25 cellular contexts compared by ENCODE assay signal in the genomic region with DNA sequence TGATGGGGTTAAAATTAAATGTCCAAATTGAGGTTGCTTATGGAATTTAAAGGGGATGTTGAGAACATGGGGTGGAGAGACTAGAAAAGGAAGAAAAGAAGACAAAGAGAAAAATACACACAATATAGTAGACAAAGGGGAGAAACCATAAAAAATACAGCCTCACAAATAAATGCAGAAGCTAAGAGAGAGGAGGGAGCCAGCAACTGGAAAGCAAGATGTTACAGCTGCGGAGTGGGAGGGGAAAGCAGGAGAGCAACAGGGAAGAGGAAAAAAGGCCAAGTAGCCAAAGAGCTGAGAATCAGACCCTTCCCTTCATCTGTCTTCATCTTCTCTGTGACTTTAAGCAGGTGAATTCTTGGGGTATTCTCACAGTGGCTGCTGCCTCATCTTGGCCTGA. TPM values are rescaled to one million over a fixed set of nuclear protein-coding genes. Genes with fewer than 3 reads are reported as not detected.
DNase-seq lines count a peak whose midpoint lies in the region; ATAC-seq, FAIRE-seq and TF ChIP-seq lines count a peak whose summit lies in the region.
"Had no signal": no experiment of that assay in that cellular context is flagged by ENCODE, and none has a peak within 500 bp of the region (broad histone marks: within the 10 kb centered on the region; RNA-seq: fewer than 3 reads in every experiment).

No MANE protein-coding gene starts in this region.

- no peak for TF ChIP-seq POLR2A in adrenal gland (IDR thresholded peaks at IDR 0.05)

- POLR2A ChIA-PET in AG04450 (lab: Yijun Ruan, JAX): interaction anchor here (1.8 kb wide), 1 partner anchor 51 kb away, joined by 21 read pairs; a partner anchor contains a TSS

- H4K20me1 ChIP-seq in GM23248 (ENCODE audit: insufficient read depth) (no peaks in the 10 kb centered on the region), astrocyte (ENCODE audit: insufficient read depth, low read length) (no peaks in the 10 kb centered on the region)

- H3K9me3 ChIP-seq in AG04450 (ENCODE audit: control insufficient read depth, insufficient read depth, low read length) (no peaks in the 10 kb centered on the region), GM23248 (ENCODE audit: low read depth) (no peaks in the 10 kb centered on the region), astrocyte (ENCODE audit: insufficient read depth, low read depth, low read length) (no peaks in the 10 kb centered on the region), adrenal gland (replicated peaks in 1 of 3) (no peaks in the 10 kb centered on the region)
- H3K9me3 ChIP-seq: neutrophil, transverse colon had no signal

- H3K4me1 ChIP-seq in GM23248 (ENCODE audit: insufficient read depth): peaks cover 23% of the 10 kb centered on the region
- peaks cover 32% of the 10 kb centered on the region for H3K4me1 ChIP-seq in astrocyte (ENCODE audit: insufficient read depth, low read length)
- peaks cover 0 to 4% of the 10 kb centered on the region in 2 donors for H3K4me1 ChIP-seq in adrenal gland (replicated peaks in 1 of 2)
- H3K4me1 ChIP-seq: transverse colon had no signal

- H3K9me3 Mint-ChIP-seq in astrocyte (ENCODE audit: unreplicated experiment): no peaks in the 10 kb centered on the region
- no peaks in the 10 kb centered on the region for H3K9me3 Mint-ChIP-seq in nephron progenitor cell
- H3K9me3 Mint-ChIP-seq in activated naive CD8-positive, alpha-beta T cell treated with anti-CD3 and anti-CD28 coated beads for 36 hours: no peaks in the 10 kb centered on the region
- H3K9me3 Mint-ChIP-seq: activated naive CD4-positive, alpha-beta T cell treated with anti-CD3 and anti-CD28 coated beads, Interleukin-2, amount 10 ng/mL, durations not matched to agents 7 days and 5 days; activated T-cell treated with anti-CD3 and anti-CD28 coated beads, Interleukin-2, amount 50 U/mL, for 72 hours; stimulated activated naive CD8-positive, alpha-beta T cell treated with anti-CD3 and anti-CD28 coated beads, Interleukin-15, amount 100 ng/mL, for 72 hours had no signal

- H3K27ac ChIP-seq in AG04450 (ENCODE audit: low read depth, low read length) (peak overlapping the region; percentile 82), GM23248 (peak overlapping the region; percentile 90), astrocyte (ENCODE audit: low read depth, low read length) (no peak overlapping the region), adrenal gland (no peak overlapping the region)

- no peaks in the 10 kb centered on the region for H3K27me3 Mint-ChIP-seq in astrocyte (ENCODE audit: low read depth, unreplicated experiment)
- no peaks in the 10 kb centered on the region for H3K27me3 Mint-ChIP-seq in nephron progenitor cell (ENCODE audit: low read depth, poor library complexity)
- H3K27me3 Mint-ChIP-seq in activated naive CD8-positive, alpha-beta T cell treated with anti-CD3 and anti-CD28 coated beads for 36 hours: no peaks in the 10 kb centered on the region
- H3K27me3 Mint-ChIP-seq: stimulated activated naive CD8-positive, alpha-beta T cell treated with anti-CD3 and anti-CD28 coated beads, Interleukin-15, amount 100 ng/mL, for 72 hours had no signal

- H3K36me3 Mint-ChIP-seq in astrocyte (ENCODE audit: low read depth, unreplicated experiment) (no peaks in the 10 kb centered on the region), nephron progenitor cell (ENCODE audit: low read depth) (peaks cover 13% of the 10 kb centered on the region)
- H3K36me3 Mint-ChIP-seq in activated naive CD8-positive, alpha-beta T cell treated with anti-CD3 and anti-CD28 coated beads for 36 hours: no peaks in the 10 kb centered on the region

- H3K4me3 Mint-ChIP-seq in astrocyte (ENCODE audit: unreplicated experiment): peak overlapping the region; percentile 34
- peak overlapping the region; percentile 31 for H3K4me3 Mint-ChIP-seq in nephron progenitor cell
- no peak overlapping the region for H3K4me3 Mint-ChIP-seq in activated naive CD8-positive, alpha-beta T cell treated with anti-CD3 and anti-CD28 coated beads for 36 hours
- H3K4me3 Mint-ChIP-seq: activated naive CD4-positive, alpha-beta T cell treated with anti-CD3 and anti-CD28 coated beads, Interleukin-2, amount 10 ng/mL, durations not matched to agents 7 days and 5 days; activated T-cell treated with anti-CD3 and anti-CD28 coated beads, Interleukin-2, amount 50 U/mL, for 72 hours; stimulated activated naive CD8-positive, alpha-beta T cell treated with anti-CD3 and anti-CD28 coated beads, Interleukin-15, amount 100 ng/mL, for 72 hours had no signal

- H3K9me2 ChIP-seq in GM23248 (ENCODE audit: insufficient read depth): no peaks in the 10 kb centered on the region

- H3K4me3 ChIP-seq in AG04450 (ENCODE audit: low read depth, low read length): no peak overlapping the region
- H3K4me3 ChIP-seq in GM23248: no peak overlapping the region
- no peak overlapping the region for H3K4me3 ChIP-seq in astrocyte (ENCODE audit: insufficient read depth, low read depth, low read length)
- H3K4me3 ChIP-seq in adrenal gland: no peak overlapping the region
- H3K4me3 ChIP-seq: smooth muscle cell, transverse colon had no signal

- no peak overlapping the region for H3K9ac ChIP-seq in GM23248
- H3K9ac ChIP-seq in astrocyte (ENCODE audit: low read length): peak overlapping the region; percentile 4

- CTCF ChIA-PET in AG04450 (lab: Charles Lee): interaction anchor here (0.7 to 3.1 kb wide), 7 partner anchors 8 to 223 kb away, joined by 3 to 35 read pairs (median 8); a partner anchor contains a TSS

- peaks cover 32% of the 10 kb centered on the region for H3K4me1 Mint-ChIP-seq in astrocyte (ENCODE audit: low read depth, unreplicated experiment)
- peaks cover 64% of the 10 kb centered on the region for H3K4me1 Mint-ChIP-seq in nephron progenitor cell
- peaks cover 2% of the 10 kb centered on the region for H3K4me1 Mint-ChIP-seq in activated naive CD8-positive, alpha-beta T cell treated with anti-CD3 and anti-CD28 coated beads for 36 hours

- H3K27ac Mint-ChIP-seq in astrocyte (ENCODE audit: unreplicated experiment): peak overlapping the region; percentile 68
- peak overlapping the region; percentile 89 for H3K27ac Mint-ChIP-seq in nephron progenitor cell
- no peak overlapping the region for H3K27ac Mint-ChIP-seq in activated naive CD8-positive, alpha-beta T cell treated with anti-CD3 and anti-CD28 coated beads for 36 hours
- H3K27ac Mint-ChIP-seq: activated naive CD4-positive, alpha-beta T cell treated with anti-CD3 and anti-CD28 coated beads, Interleukin-2, amount 10 ng/mL, durations not matched to agents 7 days and 5 days; activated T-cell treated with anti-CD3 and anti-CD28 coated beads, Interleukin-2, amount 50 U/mL, for 72 hours; stimulated activated naive CD8-positive, alpha-beta T cell treated with anti-CD3 and anti-CD28 coated beads, Interleukin-15, amount 100 ng/mL, for 72 hours had no signal

- no peaks in the 10 kb centered on the region for H3K27me3 ChIP-seq in AG04450 (ENCODE audit: control insufficient read depth, insufficient read depth, low read length)
- H3K27me3 ChIP-seq in GM23248 (replicated peaks; ENCODE audit: insufficient read depth): no peaks in the 10 kb centered on the region
- no peaks in the 10 kb centered on the region for H3K27me3 ChIP-seq in astrocyte (ENCODE audit: insufficient read depth, low read length)
- H3K27me3 ChIP-seq in adrenal gland: no peaks in the 10 kb centered on the region
- H3K27me3 ChIP-seq: transverse colon had no signal

- no peaks in the 10 kb centered on the region for H3K79me2 ChIP-seq in GM23248 (ENCODE audit: insufficient read depth)
- H3K79me2 ChIP-seq in astrocyte (ENCODE audit: insufficient read depth, low read length): no peaks in the 10 kb centered on the region

- H2AFZ ChIP-seq in GM23248 (no peak overlapping the region), astrocyte (ENCODE audit: low read depth, low read length) (no peak overlapping the region)

- H3F3A ChIP-seq in GM23248 (ENCODE audit: insufficient read depth): peaks cover 47% of the 10 kb centered on the region

- H3K4me2 ChIP-seq in GM23248 (ENCODE audit: unreplicated experiment) (no peak overlapping the region), astrocyte (ENCODE audit: low read length) (no peak overlapping the region)

- in situ Hi-C loops in GM23248 (cut with MboI): no loop called here

- H3K36me3 ChIP-seq in GM23248 (ENCODE audit: low read depth): no peaks in the 10 kb centered on the region
- no peaks in the 10 kb centered on the region for H3K36me3 ChIP-seq in astrocyte (ENCODE audit: insufficient read depth, low read length)
- H3K36me3 ChIP-seq in adrenal gland (replicated peaks in 1 of 2): no peaks in the 10 kb centered on the region
- H3K36me3 ChIP-seq: neutrophil, transverse colon had no signal

- TF ChIP-seq CTCF in AG04450 (IDR thresholded peaks at IDR 0.05; ENCODE audit: low read depth, low read length) (no peak), astrocyte (IDR thresholded peaks at IDR 0.05; ENCODE audit: insufficient read depth, low read depth, low read length) (no peak), nephron progenitor cell (IDR thresholded peaks at IDR 0.05) (no peak), adrenal gland (IDR thresholded peaks at IDR 0.05) (no peak)

- ATAC-seq in HG03097 (IDR thresholded peaks at IDR 0.05; ENCODE audit: low FRiP score, unreplicated experiment): no peak
- ATAC-seq: activated T-cell treated with anti-CD3 and anti-CD28 coated beads, Interleukin-2, amount 50 U/mL, for 72 hours; HepG2; stimulated activated naive CD8-positive, alpha-beta T cell treated with anti-CD3 and anti-CD28 coated beads, Interleukin-15, amount 100 ng/mL, for 72 hours had no signal

- intact Hi-C loops in adrenal gland (cut with DNase I): no loop called here

- FAIRE-seq in astrocyte (lab: Jason Lieb, UNC) (no peak), urothelium cell line (lab: Jason Lieb, UNC) (no peak)
- FAIRE-seq: GM12891, HepG2 had no signal

- no peak for DNase-seq in AG04450 (ENCODE audit: low read depth, low spot score)
- DNase-seq in GM23248: no peak
- DNase-seq in astrocyte (ENCODE audit: low read depth): no peak
- DNase-seq in nephron progenitor cell: no peak
- DNase-seq in adrenal gland: no peak
- no peak for DNase-seq in activated naive CD8-positive, alpha-beta T cell treated with anti-CD3 and anti-CD28 coated beads for 36 hours
- DNase-seq in urothelium cell line (ENCODE audit: low spot score): no peak
- DNase-seq: activated CD4-positive, alpha-beta T cell treated with anti-CD3 and anti-CD28 coated beads for 1 hour; activated CD8-positive, alpha-beta memory T cell treated with anti-CD3 and anti-CD28 coated beads for 24 hours; activated naive CD4-positive, alpha-beta T cell treated with anti-CD3 and anti-CD28 coated beads, Interleukin-2, amount 10 ng/mL, durations not matched to agents 7 days and 5 days; activated T-cell treated with anti-CD3 and anti-CD28 coated beads, Interleukin-2, amount 50 U/mL, for 72 hours; aorta; DMS79 treated with DMSO at 0.1 percent for 48 hours; HCEC 1CT; left cardiac atrium; NCI-H1930; NCI-H446; stimulated activated CD4-positive, alpha-beta T cell treated with anti-CD3 and anti-CD28 coated beads, Interleukin-2, amount 100 ng/mL, for 48 hours; stimulated activated naive CD8-positive, alpha-beta T cell treated with anti-CD3 and anti-CD28 coated beads, Interleukin-15, amount 100 ng/mL, for 72 hours; transverse colon had no signal

- WGBS in GM23248 (ENCODE audit: low coverage in 1 of 2, low lambda C conversion rate in 2 of 2, missing lambda C conversion rate in 2 of 2), 2 experiments: 86 to 88% methylated on average over 1 of the region's 1 CpG
- WGBS in adrenal gland, 4 donors: 75 to 93% (median 87%) methylated on average over 1 of the region's 1 CpG

RNA-seq across cellular contexts. Expression of a gene that starts 39.7 kb away (rescaled TPM):
- polyA plus RNA-seq in AG04450 (2011; rRNA removed) (26.9 and 31.5 TPM in 2 replicates), GM23248 (2016; fragmentation: Nextera tagmentation; extraction: Ambion mirVana) (48.5 and 49.5 TPM in 2 replicates), adrenal gland (10 to 100 TPM; 28.1 to 60.0 (median 58.1) TPM)
- 16.5 and 18.6 TPM in 2 replicates for polyA minus RNA-seq in AG04450 (2011; rRNA and poly(A)+ RNA removed)
- total RNA-seq in GM23248 (2014; rRNA removed; shearing (Covaris generic)): 34.5 and 38.2 TPM in 2 replicates
- total RNA-seq in astrocyte (22.4 and 23.8 TPM in 2 replicates), adrenal gland (10 to 100 TPM; 29.9 to 52.4 (median 37.2) TPM)
- 10 to 100 TPM; 18.0 to 18.3 TPM for total RNA-seq in activated naive CD8-positive, alpha-beta T cell treated with anti-CD3 and anti-CD28 coated beads for 36 hours

RNA-seq across cellular contexts. Expression of a gene that starts 51.5 kb away (rescaled TPM):
- 49.0 and 62.3 TPM in 2 replicates for polyA plus RNA-seq in AG04450 (2011; rRNA removed)
- 57.1 and 101 TPM in 2 replicates for polyA minus RNA-seq in AG04450 (2011; rRNA and poly(A)+ RNA removed)
- total RNA-seq in GM23248 (2014; rRNA removed; shearing (Covaris generic)): 36.7 and 37.6 TPM in 2 replicates
- 29.6 TPM in 2 replicates for polyA plus RNA-seq in GM23248 (2016; fragmentation: Nextera tagmentation; extraction: Ambion mirVana)
- total RNA-seq in astrocyte: 99.9 and 111 TPM in 2 replicates
- 10 to 100 TPM; 39.4 to 88.4 (median 62.0) TPM for total RNA-seq in adrenal gland
- polyA plus RNA-seq in adrenal gland: 10 to 100 TPM in 2 of 3 donors, 1 to 10 TPM in 1; 8.2 to 44.3 (median 10.9) TPM
- 100 to 1,000 TPM; 101 to 105 TPM for total RNA-seq in activated naive CD8-positive, alpha-beta T cell treated with anti-CD3 and anti-CD28 coated beads for 36 hours

RNA-seq across cellular contexts. Expression of a gene that starts 52.1 kb away (rescaled TPM):
- 741 and 845 TPM in 2 replicates for polyA plus RNA-seq in AG04450 (2011; rRNA removed)
- 1,089 and 1,312 TPM in 2 replicates for polyA minus RNA-seq in AG04450 (2011; rRNA and poly(A)+ RNA removed)
- total RNA-seq in GM23248 (2014; rRNA removed; shearing (Covaris generic)): 217 and 226 TPM in 2 replicates
- 346 and 351 TPM in 2 replicates for polyA plus RNA-seq in GM23248 (2016; fragmentation: Nextera tagmentation; extraction: Ambion mirVana)
- 484 and 612 TPM in 2 replicates for total RNA-seq in astrocyte
- total RNA-seq in adrenal gland: 1,000 to 10,000 TPM in 1 of 8 donors, 100 to 1,000 TPM in 7; 257 to 1,053 (median 488) TPM
- polyA plus RNA-seq in adrenal gland: 1,000 to 10,000 TPM in 1 of 3 donors, 100 to 1,000 TPM in 2; 901 to 1,171 (median 983) TPM
- 1,000 to 10,000 TPM; 2,335 to 2,367 TPM for total RNA-seq in activated naive CD8-positive, alpha-beta T cell treated with anti-CD3 and anti-CD28 coated beads for 36 hours

Comparison
In these comparisons a context has a peak if more than half of its experiments do, and no peak if none do; other contexts are left out.
1. H3K27ac ChIP-seq: peak in AG04450 (single experiment) and GM23248 (single experiment); none in astrocyte (single experiment) and adrenal gland (0 of 5).